ENCODE assay signal across 2 cellular contexts in genomic region chrX:12971282-12972003, GRCh38.
TF ChIP-seq lines count a peak whose summit lies in the region.

No MANE protein-coding gene starts in this region.

TF ChIP-seq in SK-N-SH, 30 proteins besides CTCF, POLR2A, EP300 and RAD21 (continued from another document):
- no peak for TF ChIP-seq REST (IDR thresholded peaks at IDR 0.05; ENCODE audit: low read depth, low read length)
- TF ChIP-seq ZBTB33 (IDR thresholded peaks at IDR 0.05; ENCODE audit: borderline replicate concordance, low read depth), result no peak
- TF ChIP-seq RFX5 (IDR thresholded peaks at IDR 0.05; ENCODE audit: low read length), result no peak
- no peak for TF ChIP-seq YY1 (IDR thresholded peaks at IDR 0.05; ENCODE audit: low read depth)
- no peak for TF ChIP-seq NRF1 (IDR thresholded peaks at IDR 0.05; ENCODE audit: low read depth, low read length)
- TF ChIP-seq CHD2 (IDR thresholded peaks at IDR 0.05; ENCODE audit: low read length, partially characterized antibody), result no peak
- no peak for TF ChIP-seq ELF1 (IDR thresholded peaks at IDR 0.05)
- TF ChIP-seq TEAD4 (IDR thresholded peaks at IDR 0.05; ENCODE audit: borderline replicate concordance, insufficient read depth), result no peak
- TF ChIP-seq USF2 (IDR thresholded peaks at IDR 0.05; ENCODE audit: borderline replicate concordance, low read depth, low read length), result no peak

TF ChIP-seq in SK-N-SH treated with all-trans-retinoic acid at 6 μM for 48 hours, 23 proteins besides CTCF, POLR2A, EP300 and RAD21 (continued from another document):
- TF ChIP-seq PATZ1 (CRISPR knock-in tag; IDR thresholded peaks at IDR 0.05; ENCODE audit: borderline replicate concordance) (no peak), RARB (CRISPR knock-in tag; IDR thresholded peaks at IDR 0.05) (no peak), ISL1 (CRISPR knock-in tag; IDR thresholded peaks at IDR 0.05) (no peak), ZFP3 (CRISPR knock-in tag; IDR thresholded peaks at IDR 0.05) (no peak), ARNTL (CRISPR knock-in tag; IDR thresholded peaks at IDR 0.05; ENCODE audit: borderline replicate concordance, low read depth) (no peak), ZNF70 (CRISPR knock-in tag; IDR thresholded peaks at IDR 0.05) (no peak), ESRRG (CRISPR knock-in tag; IDR thresholded peaks at IDR 0.05) (no peak), BACH2 (CRISPR knock-in tag; IDR thresholded peaks at IDR 0.05; ENCODE audit: borderline replicate concordance) (no peak), POU6F1 (CRISPR knock-in tag; IDR thresholded peaks at IDR 0.05; ENCODE audit: borderline replicate concordance, low read depth) (no peak), ZNF565 (CRISPR knock-in tag; conservative IDR thresholded peaks at IDR 0.05; ENCODE audit: low read depth) (no peak), ZFP30 (CRISPR knock-in tag; IDR thresholded peaks at IDR 0.05) (no peak), CREB5 (CRISPR knock-in tag; IDR thresholded peaks at IDR 0.05; ENCODE audit: low read depth) (no peak), PPARA (CRISPR knock-in tag; IDR thresholded peaks at IDR 0.05; ENCODE audit: borderline replicate concordance) (no peak), OSR1 (CRISPR knock-in tag; IDR thresholded peaks at IDR 0.05) (no peak)
